Comparison of ENCODE assay signal across 2 cellular contexts in the genomic region with DNA sequence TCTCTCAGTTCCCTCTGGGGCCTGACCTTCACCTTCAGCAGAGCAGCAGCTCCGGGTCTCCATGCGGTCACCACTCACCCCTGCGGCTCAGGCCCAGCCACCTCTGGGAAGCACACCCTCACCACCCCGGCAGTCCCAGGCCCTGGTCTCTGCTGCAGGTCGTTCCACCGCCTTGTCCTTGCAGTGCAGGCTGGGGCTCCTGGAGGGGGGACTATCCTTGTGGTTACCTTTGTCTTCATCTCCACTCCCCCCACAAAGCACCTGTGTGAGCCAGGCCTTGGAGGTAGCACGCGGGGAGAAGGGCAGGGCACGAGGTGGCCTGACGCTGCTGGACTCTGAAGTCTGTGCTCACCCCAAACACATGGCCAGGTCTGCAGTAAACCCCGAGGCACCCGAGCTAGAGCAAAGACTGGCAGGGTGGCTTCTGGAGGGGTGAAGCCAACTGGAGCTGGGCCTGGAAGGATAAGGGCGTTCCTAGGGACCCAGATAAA.
TF ChIP-seq lines count a peak whose summit lies in the region.

No MANE protein-coding gene starts in this region.

TF ChIP-seq in SK-N-SH treated with all-trans-retinoic acid at 6 μM for 48 hours, 23 proteins besides CTCF, POLR2A, EP300 and RAD21:
- TF ChIP-seq TOX (CRISPR knock-in tag; IDR thresholded peaks at IDR 0.05; ENCODE audit: borderline replicate concordance): no peak
- TF ChIP-seq, protein P1, sequence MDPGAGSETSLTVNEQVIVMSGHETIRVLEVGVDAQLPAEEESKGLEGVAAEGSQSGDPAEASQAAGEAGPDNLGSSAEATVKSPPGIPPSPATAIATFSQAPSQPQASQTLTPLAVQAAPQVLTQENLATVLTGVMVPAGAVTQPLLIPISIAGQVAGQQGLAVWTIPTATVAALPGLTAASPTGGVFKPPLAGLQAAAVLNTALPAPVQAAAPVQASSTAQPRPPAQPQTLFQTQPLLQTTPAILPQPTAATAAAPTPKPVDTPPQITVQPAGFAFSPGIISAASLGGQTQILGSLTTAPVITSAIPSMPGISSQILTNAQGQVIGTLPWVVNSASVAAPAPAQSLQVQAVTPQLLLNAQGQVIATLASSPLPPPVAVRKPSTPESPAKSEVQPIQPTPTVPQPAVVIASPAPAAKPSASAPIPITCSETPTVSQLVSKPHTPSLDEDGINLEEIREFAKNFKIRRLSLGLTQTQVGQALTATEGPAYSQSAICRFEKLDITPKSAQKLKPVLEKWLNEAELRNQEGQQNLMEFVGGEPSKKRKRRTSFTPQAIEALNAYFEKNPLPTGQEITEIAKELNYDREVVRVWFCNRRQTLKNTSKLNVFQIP (CRISPR knock-in tag; IDR thresholded peaks at IDR 0.05; ENCODE audit: borderline replicate concordance, low read depth): no peak
- no peak for TF ChIP-seq GLIS3 (CRISPR knock-in tag; IDR thresholded peaks at IDR 0.05)
- TF ChIP-seq BACH2 (CRISPR knock-in tag; IDR thresholded peaks at IDR 0.05; ENCODE audit: borderline replicate concordance): no peak
- no peak for TF ChIP-seq ZNF8 (CRISPR knock-in tag; IDR thresholded peaks at IDR 0.05)

TF ChIP-seq in SK-N-SH, 30 proteins besides CTCF, POLR2A, EP300 and RAD21:
- no peak for TF ChIP-seq YY1 (IDR thresholded peaks at IDR 0.05; ENCODE audit: low read depth)
TF ChIP-seq in SK-N-SH: peak in this region for 0.
